Comparison of ENCODE assay signal across 16 cellular contexts in the genomic region with DNA sequence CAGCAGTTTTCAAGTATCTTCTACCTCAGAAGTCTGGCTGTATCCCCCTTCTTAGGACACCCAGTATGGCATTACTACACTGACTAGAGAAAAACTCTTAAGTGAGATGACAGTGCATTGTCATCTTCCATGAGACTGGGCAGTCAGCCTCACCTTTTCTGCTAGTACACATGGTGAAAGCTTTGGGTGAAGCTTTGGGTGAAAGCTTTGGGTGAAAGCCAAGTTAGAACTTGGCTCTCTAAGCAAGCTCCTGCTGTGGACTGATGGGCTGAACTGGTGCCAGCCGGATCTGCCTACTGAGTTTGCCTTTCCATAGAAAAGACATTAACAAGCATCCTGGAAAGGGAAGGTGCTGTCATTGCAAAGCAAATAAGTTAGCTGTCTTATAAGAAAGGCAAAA. TPM values are rescaled to one million over a fixed set of nuclear protein-coding genes. Genes with fewer than 3 reads are reported as not detected.
DNase-seq lines count a peak whose midpoint lies in the region; ATAC-seq and TF ChIP-seq lines count a peak whose summit lies in the region.
"Had no signal": no experiment of that assay in that cellular context is flagged by ENCODE, and none has a peak within 500 bp of the region (broad histone marks: within the 10 kb centered on the region; RNA-seq: fewer than 3 reads in every experiment).

No MANE protein-coding gene starts in this region.

- no peak for ATAC-seq in HG03432 (IDR thresholded peaks at IDR 0.05; ENCODE audit: unreplicated experiment)
- ATAC-seq: natural killer cell treated with Interleukin-12 subunit alpha and Interleukin-12 subunit beta and Interleukin-15 and Interleukin-18, amount 100 ng/mL, for 72 hours; sciatic nerve had no signal

- H3K27me3 ChIP-seq in uterus = peaks cover 0 to 31% of the 10 kb centered on the region in 2 donors
- H3K27me3 ChIP-seq: colonic mucosa, SJSA1 had no signal

- DNase-seq in COR-L47 (lab: John Stamatoyannopoulos, UW) (peak; percentile 96), NCI-H2196 treated with DMSO at 0.1 percent for 48 hours (lab: John Stamatoyannopoulos, UW; ENCODE audit: unreplicated experiment) (peak; percentile 55), astrocyte of the spinal cord (ENCODE audit: low read depth, low spot score) (peak; percentile 50), T-helper 1 cell (no peak), uterus (no peak), occipital lobe (lab: John Stamatoyannopoulos, UW) (no peak)
- DNase-seq: AML-193; colonic mucosa; NCI-H748 treated with DMSO at 0.1 percent for 48 hours; stimulated activated naive CD4-positive, alpha-beta T cell had no signal

- intact Hi-C loops in uterus (cut with DNase I; ENCODE audit: low total_unique reads) = no loop called here

- H3K4me1 ChIP-seq in uterus = no peaks in the 10 kb centered on the region
- H3K4me1 ChIP-seq: colonic mucosa, SJSA1 had no signal

- peaks cover 0 to 1% of the 10 kb centered on the region in 2 donors for H3K36me3 ChIP-seq in uterus
- H3K36me3 ChIP-seq: colonic mucosa, SJSA1 had no signal

- TF ChIP-seq RAD21 in Ishikawa (IDR thresholded peaks at IDR 0.05; ENCODE audit: low read depth) = peak; percentile 27; the same call in 1 of the 2 replicates

- no peak for TF ChIP-seq POLR2A in uterus (IDR thresholded peaks at IDR 0.05)

- peak; percentile 95 for TF ChIP-seq EP300 in Ishikawa (IDR thresholded peaks at IDR 0.05; ENCODE audit: borderline replicate concordance)

- no peak overlapping the region for H3K27ac ChIP-seq in uterus
- H3K27ac ChIP-seq: colonic mucosa, SJSA1 had no signal

- in situ Hi-C loops in astrocyte of the spinal cord (cut with HindIII; ENCODE audit: low sequenced_read_pairs) = no loop called here

- no peak for TF ChIP-seq CTCF in astrocyte of the spinal cord (IDR thresholded peaks at IDR 0.05; ENCODE audit: low read depth, low read length)
- TF ChIP-seq CTCF in uterus (IDR thresholded peaks at IDR 0.05) = no peak

- H3K4me3 ChIP-seq in astrocyte of the spinal cord (ENCODE audit: low read depth, low read length) = no peak overlapping the region
- H3K4me3 ChIP-seq in uterus = no peak overlapping the region
- H3K4me3 ChIP-seq: colonic mucosa, SJSA1 had no signal

- H3K9me3 ChIP-seq in uterus = no peaks in the 10 kb centered on the region
- H3K9me3 ChIP-seq: colonic mucosa, SJSA1 had no signal

TF ChIP-seq in Ishikawa, 13 proteins besides CTCF, POLR2A, EP300 and RAD21:
- TF ChIP-seq YY1 (IDR thresholded peaks at IDR 0.05; ENCODE audit: low read depth) = no peak; the same call in 1 of the 2 replicates
- peak; percentile 89 for TF ChIP-seq FOXM1 (IDR thresholded peaks at IDR 0.05; ENCODE audit: borderline replicate concordance, low read depth)
- peak; percentile 34; the same call in 1 of the 2 replicates for TF ChIP-seq CEBPB (IDR thresholded peaks at IDR 0.05)
- TF ChIP-seq, protein P1, sequence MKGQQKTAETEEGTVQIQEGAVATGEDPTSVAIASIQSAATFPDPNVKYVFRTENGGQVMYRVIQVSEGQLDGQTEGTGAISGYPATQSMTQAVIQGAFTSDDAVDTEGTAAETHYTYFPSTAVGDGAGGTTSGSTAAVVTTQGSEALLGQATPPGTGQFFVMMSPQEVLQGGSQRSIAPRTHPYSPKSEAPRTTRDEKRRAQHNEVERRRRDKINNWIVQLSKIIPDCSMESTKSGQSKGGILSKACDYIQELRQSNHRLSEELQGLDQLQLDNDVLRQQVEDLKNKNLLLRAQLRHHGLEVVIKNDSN (IDR thresholded peaks at IDR 0.05) = no peak
- TF ChIP-seq, protein P2, sequence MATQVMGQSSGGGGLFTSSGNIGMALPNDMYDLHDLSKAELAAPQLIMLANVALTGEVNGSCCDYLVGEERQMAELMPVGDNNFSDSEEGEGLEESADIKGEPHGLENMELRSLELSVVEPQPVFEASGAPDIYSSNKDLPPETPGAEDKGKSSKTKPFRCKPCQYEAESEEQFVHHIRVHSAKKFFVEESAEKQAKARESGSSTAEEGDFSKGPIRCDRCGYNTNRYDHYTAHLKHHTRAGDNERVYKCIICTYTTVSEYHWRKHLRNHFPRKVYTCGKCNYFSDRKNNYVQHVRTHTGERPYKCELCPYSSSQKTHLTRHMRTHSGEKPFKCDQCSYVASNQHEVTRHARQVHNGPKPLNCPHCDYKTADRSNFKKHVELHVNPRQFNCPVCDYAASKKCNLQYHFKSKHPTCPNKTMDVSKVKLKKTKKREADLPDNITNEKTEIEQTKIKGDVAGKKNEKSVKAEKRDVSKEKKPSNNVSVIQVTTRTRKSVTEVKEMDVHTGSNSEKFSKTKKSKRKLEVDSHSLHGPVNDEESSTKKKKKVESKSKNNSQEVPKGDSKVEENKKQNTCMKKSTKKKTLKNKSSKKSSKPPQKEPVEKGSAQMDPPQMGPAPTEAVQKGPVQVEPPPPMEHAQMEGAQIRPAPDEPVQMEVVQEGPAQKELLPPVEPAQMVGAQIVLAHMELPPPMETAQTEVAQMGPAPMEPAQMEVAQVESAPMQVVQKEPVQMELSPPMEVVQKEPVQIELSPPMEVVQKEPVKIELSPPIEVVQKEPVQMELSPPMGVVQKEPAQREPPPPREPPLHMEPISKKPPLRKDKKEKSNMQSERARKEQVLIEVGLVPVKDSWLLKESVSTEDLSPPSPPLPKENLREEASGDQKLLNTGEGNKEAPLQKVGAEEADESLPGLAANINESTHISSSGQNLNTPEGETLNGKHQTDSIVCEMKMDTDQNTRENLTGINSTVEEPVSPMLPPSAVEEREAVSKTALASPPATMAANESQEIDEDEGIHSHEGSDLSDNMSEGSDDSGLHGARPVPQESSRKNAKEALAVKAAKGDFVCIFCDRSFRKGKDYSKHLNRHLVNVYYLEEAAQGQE (IDR thresholded peaks at IDR 0.05; ENCODE audit: low read depth) = no peak
- peak; percentile 77 for TF ChIP-seq TEAD4 (IDR thresholded peaks at IDR 0.05)
- peak; percentile 91 for TF ChIP-seq TCF12 (IDR thresholded peaks at IDR 0.05; ENCODE audit: low read depth)
- no peak for TF ChIP-seq TAF1 (IDR thresholded peaks at IDR 0.05; ENCODE audit: low read depth)
- no peak for TF ChIP-seq EGR1 (IDR thresholded peaks at IDR 0.05)
- TF ChIP-seq, protein P3, sequence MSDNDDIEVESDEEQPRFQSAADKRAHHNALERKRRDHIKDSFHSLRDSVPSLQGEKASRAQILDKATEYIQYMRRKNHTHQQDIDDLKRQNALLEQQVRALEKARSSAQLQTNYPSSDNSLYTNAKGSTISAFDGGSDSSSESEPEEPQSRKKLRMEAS (IDR thresholded peaks at IDR 0.05) = peak; percentile 60
- TF ChIP-seq NFIC (IDR thresholded peaks at IDR 0.05) = peak; percentile 98
- no peak for TF ChIP-seq CREB1 (IDR thresholded peaks at IDR 0.05; ENCODE audit: low read depth)

RNA-seq across cellular contexts. Expression of a gene that starts 8.8 kb away (rescaled TPM):
- total RNA-seq in uterus (10 to 100 TPM in 1 of 4 donors, 1 to 10 TPM in 1, not detected in 2; 1.2 to 10.4 TPM), occipital lobe (198 TPM)
- total RNA-seq: liver; natural killer cell treated with Interleukin-12 subunit alpha and Interleukin-12 subunit beta and Interleukin-15 and Interleukin-18, amount 100 ng/mL, for 72 hours had no signal

Comparison
In these comparisons a context has a peak if more than half of its experiments do, and no peak if none do; other contexts are left out.
1. DNase-seq: peak in COR-L47 (single experiment), NCI-H2196 treated with DMSO at 0.1 percent for 48 hours (single experiment) and astrocyte of the spinal cord (single experiment); none in T-helper 1 cell (0 of 5), uterus (0 of 2) and occipital lobe (single experiment).
2. RNA of a gene that starts 8.8 kb away (total RNA-seq): 198 TPM in occipital lobe (single experiment); 1.2 to 10.4 TPM in uterus; every median in the first group is over 10 times any median in the second.